8 cellular contexts compared by ENCODE assay signal in the genomic region with DNA sequence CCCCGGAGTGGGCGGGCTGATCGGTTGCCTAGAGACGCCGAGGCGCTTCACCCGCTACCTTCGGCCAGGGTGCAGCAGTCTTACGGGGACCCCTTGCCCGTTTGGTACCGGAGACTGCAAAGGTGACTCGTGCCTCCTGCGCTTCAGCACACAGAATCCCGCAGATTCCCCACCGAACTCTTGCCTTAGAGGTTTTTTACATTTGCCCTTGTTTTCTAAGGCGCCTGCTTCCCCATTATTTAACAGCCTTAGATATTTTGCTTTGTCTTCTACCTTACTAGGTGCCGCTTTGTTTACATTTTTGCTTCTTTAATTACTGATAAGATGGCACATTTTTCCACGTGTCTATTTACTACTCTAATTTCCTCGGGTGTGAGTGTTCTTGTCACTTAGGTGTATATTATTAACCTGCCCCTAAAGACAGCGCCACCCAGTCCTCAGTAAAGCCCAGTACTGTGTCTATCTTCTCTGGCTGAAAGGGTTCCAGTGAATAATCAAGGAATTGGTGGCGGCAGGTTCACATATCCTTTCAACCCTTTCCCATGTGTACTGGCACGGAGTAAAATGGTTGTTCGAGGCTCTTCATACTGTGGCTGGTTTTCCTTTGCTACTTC. TPM values are rescaled to one million over a fixed set of nuclear protein-coding genes. Genes with fewer than 3 reads are reported as not detected.
DNase-seq lines count a peak whose midpoint lies in the region; ATAC-seq and TF ChIP-seq lines count a peak whose summit lies in the region.

No MANE protein-coding gene starts in this region.

- no peaks in the 10 kb centered on the region for H3K9me3 ChIP-seq in SJSA1 (replicated peaks)

- peak; percentile 0 for ATAC-seq in foreskin keratinocyte

- DNase-seq in SKM-1 treated with dmso at 0.1 percent for 144 hours (lab: John Stamatoyannopoulos, UW; ENCODE audit: unreplicated experiment) (peak; percentile 58), SKM-1 (lab: John Stamatoyannopoulos, UW; ENCODE audit: unreplicated experiment) (no peak), SJSA1 (ENCODE audit: low read depth in 1 of 2, low spot score in 2 of 2) (no peak), foreskin keratinocyte (no peak), putamen (ENCODE audit: low spot score) (peak; percentile 9), NCI-H526 treated with DMSO at 0.1 percent for 48 hours (lab: John Stamatoyannopoulos, UW) (no peak), iPS-NIHi7 (ENCODE audit: extremely low spot score) (no peak), inferior parietal cortex (ENCODE audit: extremely low spot score) (no peak)

- H3K4me1 ChIP-seq in SJSA1 (replicated peaks) = peaks cover 15% of the 10 kb centered on the region
- peaks cover 4% of the 10 kb centered on the region for H3K4me1 ChIP-seq in foreskin keratinocyte

- TF ChIP-seq CTCF in foreskin keratinocyte (conservative IDR thresholded peaks at IDR 0.05) = peak; percentile 32

- H3K4me3 ChIP-seq in SJSA1 = peak overlapping the region; percentile 66

- H3K27ac ChIP-seq in SJSA1 (no peak overlapping the region), foreskin keratinocyte (no peak overlapping the region)

- H3K36me3 ChIP-seq in SJSA1 = peaks cover 4% of the 10 kb centered on the region

- H3K27me3 ChIP-seq in SJSA1 (replicated peaks) (no peaks in the 10 kb centered on the region), foreskin keratinocyte (no peaks in the 10 kb centered on the region)

RNA-seq across cellular contexts. Expression of a gene that starts 0.6 kb away (rescaled TPM):
- total RNA-seq in SJSA1 (2014; rRNA removed; shearing (Covaris generic)) = 16.6 and 19.5 TPM in 2 replicates
- 7.9 and 8.6 TPM in 2 replicates for total RNA-seq in foreskin keratinocyte
- 1.4 and 1.7 TPM in 2 replicates for polyA plus RNA-seq in foreskin keratinocyte

Comparison
In these comparisons a context has a peak if more than half of its experiments do, and no peak if none do; other contexts are left out.
1. DNase-seq: peak in SKM-1 treated with dmso at 0.1 percent for 144 hours (single experiment) and putamen (single experiment); none in SKM-1 (single experiment), SJSA1 (0 of 2), foreskin keratinocyte (0 of 2), NCI-H526 treated with DMSO at 0.1 percent for 48 hours (single experiment), iPS-NIHi7 (single experiment) and inferior parietal cortex (single experiment).